ENCODE assay signal across 16 cellular contexts in the genomic region with DNA sequence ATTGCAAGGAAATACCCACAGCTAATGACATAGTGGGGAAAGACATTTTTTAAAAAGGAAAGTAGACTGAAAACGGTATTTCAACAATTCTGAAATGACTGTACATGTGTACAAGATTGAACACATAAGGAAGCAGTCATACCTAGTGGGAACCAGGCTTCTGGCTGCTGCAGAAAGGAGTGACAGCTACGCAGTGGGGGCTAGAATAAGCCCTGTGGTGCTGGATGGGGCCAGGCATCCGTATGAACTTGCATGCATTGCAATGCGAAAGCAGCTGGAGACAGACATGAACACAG. TPM values are rescaled to one million over a fixed set of nuclear protein-coding genes. Genes with fewer than 3 reads are reported as not detected.
DNase-seq lines count a peak whose midpoint lies in the region; ATAC-seq lines count a peak whose summit lies in the region.
"Had no signal": no experiment of that assay in that cellular context is flagged by ENCODE, and none has a peak within 500 bp of the region (broad histone marks: within the 10 kb centered on the region; RNA-seq: fewer than 3 reads in every experiment).

No MANE protein-coding gene starts in this region.

- POLR2A ChIA-PET in activated CD8-positive, alpha-beta T cell treated with anti-CD3 and anti-CD28 coated beads, Interleukin-2, amount 10 ng/mL, durations not matched to agents 7 days and 5 days (lab: Charles Lee), result no interaction called here

- H3K4me1 Mint-ChIP-seq in activated T-cell treated with anti-CD3 and anti-CD28 coated beads, Interleukin-2, amount 50 U/mL, for 72 hours (ENCODE audit: low read depth), result peaks cover 6% of the 10 kb centered on the region
- H3K4me1 Mint-ChIP-seq in stimulated activated memory B cell treated with anti-CD40 and anti-IgM and Interleukin-4, amounts not matched to agents 10 μg/mL and 1 μg/mL and 100 μg/mL, for 72 hours, result peaks cover 9% of the 10 kb centered on the region
- H3K4me1 Mint-ChIP-seq in activated CD8-positive, alpha-beta T cell treated with anti-CD3 and anti-CD28 coated beads, Interleukin-2, amount 10 ng/mL, durations not matched to agents 7 days and 5 days (ENCODE audit: low read depth), result no peaks in the 10 kb centered on the region

- peaks cover 8% of the 10 kb centered on the region for H3K27me3 Mint-ChIP-seq in activated T-cell treated with anti-CD3 and anti-CD28 coated beads, Interleukin-2, amount 50 U/mL, for 72 hours (ENCODE audit: low read depth)
- peaks cover 15% of the 10 kb centered on the region for H3K27me3 Mint-ChIP-seq in stimulated activated memory B cell treated with anti-CD40 and anti-IgM and Interleukin-4, amounts not matched to agents 10 μg/mL and 1 μg/mL and 100 μg/mL, for 72 hours
- no peaks in the 10 kb centered on the region for H3K27me3 Mint-ChIP-seq in activated CD8-positive, alpha-beta T cell treated with anti-CD3 and anti-CD28 coated beads, Interleukin-2, amount 10 ng/mL, durations not matched to agents 7 days and 5 days (ENCODE audit: low read depth)

- no peaks in the 10 kb centered on the region for H3K9me3 Mint-ChIP-seq in activated T-cell treated with anti-CD3 and anti-CD28 coated beads, Interleukin-2, amount 50 U/mL, for 72 hours
- H3K9me3 Mint-ChIP-seq in stimulated activated memory B cell treated with anti-CD40 and anti-IgM and Interleukin-4, amounts not matched to agents 10 μg/mL and 1 μg/mL and 100 μg/mL, for 72 hours, result no peaks in the 10 kb centered on the region
- no peaks in the 10 kb centered on the region for H3K9me3 Mint-ChIP-seq in activated CD8-positive, alpha-beta T cell treated with anti-CD3 and anti-CD28 coated beads, Interleukin-2, amount 10 ng/mL, durations not matched to agents 7 days and 5 days (ENCODE audit: insufficient read depth)
- H3K9me3 Mint-ChIP-seq: activated T-helper 2 cell treated with anti-CD3 and anti-CD28 coated beads, Interferon-gamma antibody, Interleukin-2, Interleukin-4, amounts not matched to agents 10 μg/mL and 5 μg/mL and 100 μg/mL, durations not matched to agents 14 hours and 24 hours and 36 hours had no signal

- no peaks in the 10 kb centered on the region for H3K36me3 Mint-ChIP-seq in activated T-cell treated with anti-CD3 and anti-CD28 coated beads, Interleukin-2, amount 50 U/mL, for 72 hours (ENCODE audit: insufficient read depth in 2 of 2)
- H3K36me3 Mint-ChIP-seq in stimulated activated memory B cell treated with anti-CD40 and anti-IgM and Interleukin-4, amounts not matched to agents 10 μg/mL and 1 μg/mL and 100 μg/mL, for 72 hours, result no peaks in the 10 kb centered on the region
- H3K36me3 Mint-ChIP-seq in activated CD8-positive, alpha-beta T cell treated with anti-CD3 and anti-CD28 coated beads, Interleukin-2, amount 10 ng/mL, durations not matched to agents 7 days and 5 days (ENCODE audit: low read depth), result no peaks in the 10 kb centered on the region

- H3K4me3 Mint-ChIP-seq in activated T-cell treated with anti-CD3 and anti-CD28 coated beads, Interleukin-2, amount 50 U/mL, for 72 hours, result no peak overlapping the region
- H3K4me3 Mint-ChIP-seq in stimulated activated memory B cell treated with anti-CD40 and anti-IgM and Interleukin-4, amounts not matched to agents 10 μg/mL and 1 μg/mL and 100 μg/mL, for 72 hours, result no peak overlapping the region
- no peak overlapping the region for H3K4me3 Mint-ChIP-seq in activated CD8-positive, alpha-beta T cell treated with anti-CD3 and anti-CD28 coated beads, Interleukin-2, amount 10 ng/mL, durations not matched to agents 7 days and 5 days

- CTCF ChIA-PET in activated CD8-positive, alpha-beta T cell treated with anti-CD3 and anti-CD28 coated beads, Interleukin-2, amount 10 ng/mL, durations not matched to agents 7 days and 5 days (lab: Charles Lee), result no interaction called here

- H3K27ac Mint-ChIP-seq in activated T-cell treated with anti-CD3 and anti-CD28 coated beads, Interleukin-2, amount 50 U/mL, for 72 hours, result no peak overlapping the region
- no peak overlapping the region for H3K27ac Mint-ChIP-seq in stimulated activated memory B cell treated with anti-CD40 and anti-IgM and Interleukin-4, amounts not matched to agents 10 μg/mL and 1 μg/mL and 100 μg/mL, for 72 hours
- no peak overlapping the region for H3K27ac Mint-ChIP-seq in activated CD8-positive, alpha-beta T cell treated with anti-CD3 and anti-CD28 coated beads, Interleukin-2, amount 10 ng/mL, durations not matched to agents 7 days and 5 days
- H3K27ac Mint-ChIP-seq: activated T-helper 2 cell treated with anti-CD3 and anti-CD28 coated beads, Interferon-gamma antibody, Interleukin-2, Interleukin-4, amounts not matched to agents 10 μg/mL and 5 μg/mL and 100 μg/mL, durations not matched to agents 14 hours and 24 hours and 36 hours had no signal

- ATAC-seq in activated T-cell treated with anti-CD3 and anti-CD28 coated beads, Interleukin-2, amount 50 U/mL, for 72 hours (replicated peaks in 1 of 2), result peak; percentile 86 to 91
- ATAC-seq in GM21825 (IDR thresholded peaks at IDR 0.05; ENCODE audit: unreplicated experiment), result peak; percentile 55
- ATAC-seq in HG03103 (IDR thresholded peaks at IDR 0.05; ENCODE audit: low read depth, unreplicated experiment), result peak; percentile 82
- ATAC-seq in stimulated activated memory B cell treated with anti-CD40 and anti-IgM and Interleukin-4, amounts not matched to agents 10 μg/mL and 1 μg/mL and 100 μg/mL, for 72 hours, result peak; percentile 61
- ATAC-seq in activated CD8-positive, alpha-beta T cell treated with anti-CD3 and anti-CD28 coated beads, Interleukin-2, amount 10 ng/mL, durations not matched to agents 7 days and 5 days, result no peak
- no peak for ATAC-seq in left lobe of liver

- peak; percentile 9 to 17 for DNase-seq in activated T-cell treated with anti-CD3 and anti-CD28 coated beads, Interleukin-2, amount 50 U/mL, for 72 hours
- no peak for DNase-seq in activated T-cell treated with anti-CD3 and anti-CD28 coated beads, Interleukin-2, amount 50 U/mL, for 48 hours
- DNase-seq in NCI-H128 (lab: John Stamatoyannopoulos, UW; ENCODE audit: unreplicated experiment) (no peak), left lobe of liver (ENCODE audit: low spot score) (no peak)
- DNase-seq in activated CD8-positive, alpha-beta T cell treated with anti-CD3 and anti-CD28 coated beads, Interleukin-2, amount 10 ng/mL, durations not matched to agents 7 days and 5 days, result no peak
- DNase-seq: foreskin melanocyte, islet precursor cell, MG63 had no signal

RNA-seq across cellular contexts. Expression of gene GPR31, which starts 54.9 kb away (rescaled TPM):
- total RNA-seq in activated T-cell treated with anti-CD3 and anti-CD28 coated beads, Interleukin-2, amount 50 U/mL, for 72 hours, result not detected
- total RNA-seq in activated CD8-positive, alpha-beta T cell treated with anti-CD3 and anti-CD28 coated beads, Interleukin-2, amount 10 ng/mL, durations not matched to agents 7 days and 5 days, result not detected
- total RNA-seq in left lobe of liver, result not detected
- total RNA-seq: A673; activated T-helper 2 cell treated with anti-CD3 and anti-CD28 coated beads, Interferon-gamma antibody, Interleukin-2, Interleukin-4, amounts not matched to agents 10 μg/mL and 5 μg/mL and 100 μg/mL, durations not matched to agents 14 hours and 24 hours and 36 hours; mononuclear cell; posterior vena cava; ureter had no signal

Comparison
In these comparisons a context has a peak if more than half of its experiments do, and no peak if none do; other contexts are left out.
1. DNase-seq: peak in activated T-cell treated with anti-CD3 and anti-CD28 coated beads, Interleukin-2, amount 50 U/mL, for 72 hours (2 of 2); none in activated T-cell treated with anti-CD3 and anti-CD28 coated beads, Interleukin-2, amount 50 U/mL, for 48 hours (0 of 2), NCI-H128 (single experiment), activated CD8-positive, alpha-beta T cell treated with anti-CD3 and anti-CD28 coated beads, Interleukin-2, amount 10 ng/mL, durations not matched to agents 7 days and 5 days (single experiment) and left lobe of liver (single experiment).
2. ATAC-seq: peak in activated T-cell treated with anti-CD3 and anti-CD28 coated beads, Interleukin-2, amount 50 U/mL, for 72 hours (2 of 2), GM21825 (single experiment), HG03103 (single experiment) and stimulated activated memory B cell treated with anti-CD40 and anti-IgM and Interleukin-4, amounts not matched to agents 10 μg/mL and 1 μg/mL and 100 μg/mL, for 72 hours (single experiment); none in activated CD8-positive, alpha-beta T cell treated with anti-CD3 and anti-CD28 coated beads, Interleukin-2, amount 10 ng/mL, durations not matched to agents 7 days and 5 days (single experiment) and left lobe of liver (single experiment).